In genomic region chr6:148746363-148747144, GRCh38 we compare ENCODE assay signal across 8 cellular contexts. TPM values are rescaled to one million over a fixed set of nuclear protein-coding genes. Genes with fewer than 3 reads are reported as not detected.
DNase-seq lines count a peak whose midpoint lies in the region; ATAC-seq and TF ChIP-seq lines count a peak whose summit lies in the region.

TSS of gene UST (plus strand) at chr6:148747030. CDS start at chr6:148747431, 401 bp downstream.

- DNase-seq in NCI-H2196 (lab: John Stamatoyannopoulos, UW; ENCODE audit: unreplicated experiment) = peak; percentile 8
- DNase-seq in NCI-H2196 treated with DMSO at 0.1 percent for 48 hours (lab: John Stamatoyannopoulos, UW; ENCODE audit: unreplicated experiment) = no peak
- peak; percentile 97 for DNase-seq in fibroblast of the aortic adventitia (ENCODE audit: low read depth)
- peak; percentile 70 for DNase-seq in natural killer cell treated with Interleukin-12 subunit alpha and Interleukin-12 subunit beta and Interleukin-15 and Interleukin-18, amount 100 ng/mL, for 72 hours (ENCODE audit: low spot score)

- H3K79me2 ChIP-seq in OCI-LY3 (ENCODE audit: low read length) = peaks cover 22% of the 10 kb centered on the region

- H3K27me3 Mint-ChIP-seq in activated T-helper 17 cell treated with anti-CD3 and anti-CD28 coated beads, Interleukin-2, amount 50 U/mL, for 72 hours = peaks cover 2% of the 10 kb centered on the region
- H3K27me3 Mint-ChIP-seq in natural killer cell treated with Interleukin-12 subunit alpha and Interleukin-12 subunit beta and Interleukin-15 and Interleukin-18, amount 100 ng/mL, for 72 hours = peaks cover 24 to 47% of the 10 kb centered on the region in 2 donors

- peak within 1 kb of the TSS; percentile 95 for H3K4me2 ChIP-seq in OCI-LY3 (ENCODE audit: low read length)

- peak within 1 kb of the TSS; percentile 94 for H3K4me3 Mint-ChIP-seq in activated T-helper 17 cell treated with anti-CD3 and anti-CD28 coated beads, Interleukin-2, amount 50 U/mL, for 72 hours
- peak within 1 kb of the TSS; percentile 96 for H3K4me3 Mint-ChIP-seq in natural killer cell treated with Interleukin-12 subunit alpha and Interleukin-12 subunit beta and Interleukin-15 and Interleukin-18, amount 100 ng/mL, for 72 hours

- ATAC-seq in HG03378 (IDR thresholded peaks at IDR 0.05; ENCODE audit: unreplicated experiment) = peak; percentile 41
- peak; percentile 67 for ATAC-seq in activated T-helper 17 cell treated with anti-CD3 and anti-CD28 coated beads, Interleukin-2, amount 50 U/mL, for 72 hours (replicated peaks)
- peak; percentile 60 to 82 for ATAC-seq in natural killer cell treated with Interleukin-12 subunit alpha and Interleukin-12 subunit beta and Interleukin-15 and Interleukin-18, amount 100 ng/mL, for 72 hours

- peaks cover 23% of the 10 kb centered on the region for H3K4me1 ChIP-seq in OCI-LY3 (ENCODE audit: low read length)

- TF ChIP-seq CTCF in OCI-LY3 (IDR thresholded peaks at IDR 0.05; ENCODE audit: low read depth, low read length) (peak; percentile 61), fibroblast of the aortic adventitia (IDR thresholded peaks at IDR 0.05; ENCODE audit: insufficient read depth, low read length) (peak; percentile 57)

- H2AFZ ChIP-seq in OCI-LY3 (ENCODE audit: low read depth, low read length) = peak within 1 kb of the TSS; percentile 97

- H3K9me3 Mint-ChIP-seq in activated T-helper 17 cell treated with anti-CD3 and anti-CD28 coated beads, Interleukin-2, amount 50 U/mL, for 72 hours = no peaks in the 10 kb centered on the region
- no peaks in the 10 kb centered on the region for H3K9me3 Mint-ChIP-seq in natural killer cell treated with Interleukin-12 subunit alpha and Interleukin-12 subunit beta and Interleukin-15 and Interleukin-18, amount 100 ng/mL, for 72 hours

- no peaks in the 10 kb centered on the region for H3K9me3 ChIP-seq in OCI-LY3 (ENCODE audit: insufficient read depth, low read length)

- H3K4me3 ChIP-seq in OCI-LY3 (ENCODE audit: low read length) (peak within 1 kb of the TSS; percentile 99), fibroblast of the aortic adventitia (ENCODE audit: low read depth, low read length) (peak within 1 kb of the TSS; percentile 88)

- no peaks in the 10 kb centered on the region for H4K20me1 ChIP-seq in OCI-LY3 (ENCODE audit: insufficient read depth, low read length)

- H3K27ac ChIP-seq in OCI-LY3 (ENCODE audit: low read length) = peak within 1 kb of the TSS; percentile 57
- no peak within 1 kb of the TSS for H3K27ac ChIP-seq in temporal lobe (ENCODE audit: low read depth, low read length)

- H3K36me3 ChIP-seq in OCI-LY3 (replicated peaks; ENCODE audit: low read depth, low read length) = no peaks in the 10 kb centered on the region

- H3K27ac Mint-ChIP-seq in activated T-helper 17 cell treated with anti-CD3 and anti-CD28 coated beads, Interleukin-2, amount 50 U/mL, for 72 hours = peak within 1 kb of the TSS; percentile 87
- peak within 1 kb of the TSS; percentile 45 to 78 for H3K27ac Mint-ChIP-seq in natural killer cell treated with Interleukin-12 subunit alpha and Interleukin-12 subunit beta and Interleukin-15 and Interleukin-18, amount 100 ng/mL, for 72 hours

- H3K36me3 Mint-ChIP-seq in activated T-helper 17 cell treated with anti-CD3 and anti-CD28 coated beads, Interleukin-2, amount 50 U/mL, for 72 hours (ENCODE audit: low read depth) = no peaks in the 10 kb centered on the region
- H3K36me3 Mint-ChIP-seq in natural killer cell treated with Interleukin-12 subunit alpha and Interleukin-12 subunit beta and Interleukin-15 and Interleukin-18, amount 100 ng/mL, for 72 hours = no peaks in the 10 kb centered on the region

- peaks cover 11% of the 10 kb centered on the region for H3K4me1 Mint-ChIP-seq in activated T-helper 17 cell treated with anti-CD3 and anti-CD28 coated beads, Interleukin-2, amount 50 U/mL, for 72 hours
- peaks cover 29% of the 10 kb centered on the region in 2 donors for H3K4me1 Mint-ChIP-seq in natural killer cell treated with Interleukin-12 subunit alpha and Interleukin-12 subunit beta and Interleukin-15 and Interleukin-18, amount 100 ng/mL, for 72 hours (ENCODE audit: low read depth in 2 of 2)

- H3K9ac ChIP-seq in OCI-LY3 (ENCODE audit: low read length) = peak within 1 kb of the TSS; percentile 77

- H3K27me3 ChIP-seq in OCI-LY3 (ENCODE audit: low read depth, low read length) = peaks cover 3% of the 10 kb centered on the region; the same call in 1 of the 2 replicates

RNA-seq across cellular contexts. Expression of gene UST, which starts in this region (rescaled TPM):
- total RNA-seq in activated T-helper 17 cell treated with anti-CD3 and anti-CD28 coated beads, Interleukin-2, amount 50 U/mL, for 72 hours = 1 to 10 TPM; 1.6 to 7.5 TPM
- total RNA-seq in fibroblast of the aortic adventitia (ENCODE audit: low replicate concordance) (27.1 and 36.1 TPM in 2 replicates), temporal lobe (30.0 TPM)
- total RNA-seq in natural killer cell treated with Interleukin-12 subunit alpha and Interleukin-12 subunit beta and Interleukin-15 and Interleukin-18, amount 100 ng/mL, for 72 hours = 1 to 10 TPM; 1.6 to 3.0 TPM
